Comparison of ENCODE assay signal across 24 cellular contexts in the genomic region with DNA sequence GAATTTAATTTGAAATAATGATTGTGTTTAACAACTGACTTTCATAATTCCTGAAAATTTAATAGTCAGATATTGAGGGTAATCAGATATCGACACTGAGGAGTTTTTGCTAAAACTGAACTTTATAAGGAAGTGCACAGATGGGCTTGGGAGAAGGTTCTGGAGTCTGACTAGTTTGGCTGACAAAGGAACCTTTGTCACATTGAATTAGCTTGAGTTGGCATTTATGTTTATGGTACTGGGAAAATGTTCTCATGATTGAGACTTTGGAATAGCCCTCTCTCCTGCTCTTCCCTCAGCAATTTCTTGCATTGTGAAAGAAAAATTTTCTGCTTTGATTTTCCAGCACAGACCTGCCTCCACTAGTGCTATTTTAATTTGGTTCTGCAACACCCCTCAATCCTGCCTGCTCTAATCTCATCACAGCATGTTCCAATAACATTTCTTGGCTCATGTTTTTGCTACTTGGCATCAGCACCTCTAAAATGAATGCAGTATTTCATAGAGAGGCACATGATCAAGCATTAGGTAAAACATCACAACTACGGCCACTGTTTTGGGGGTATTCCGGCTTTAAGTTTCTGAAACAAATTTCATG.
DNase-seq lines count a peak whose midpoint lies in the region; ATAC-seq lines count a peak whose summit lies in the region.
"Had no signal": no experiment of that assay in that cellular context is flagged by ENCODE, and none has a peak within 500 bp of the region (broad histone marks: within the 10 kb centered on the region; RNA-seq: fewer than 3 reads in every experiment).

No MANE protein-coding gene starts in this region.

- H3K4me3 ChIP-seq in right cardiac atrium (ENCODE audit: low read length) = no peak overlapping the region
- H3K4me3 ChIP-seq: HAP-1, neural progenitor cell, Peyer's patch, SJSA1, spleen, upper lobe of right lung had no signal

- H3K27me3 ChIP-seq in right cardiac atrium (ENCODE audit: control insufficient read depth, insufficient read depth) = no peaks in the 10 kb centered on the region
- H3K27me3 ChIP-seq: neural progenitor cell, Peyer's patch, SJSA1, spleen, upper lobe of right lung had no signal

- H3K9me3 ChIP-seq in right cardiac atrium (ENCODE audit: control insufficient read depth, low read length) = no peaks in the 10 kb centered on the region
- H3K9me3 ChIP-seq: HAP-1, Peyer's patch, SJSA1, spleen, upper lobe of right lung had no signal

- H3K27ac ChIP-seq in cingulate gyrus (ENCODE audit: low read depth, low read length) (peak overlapping the region; percentile 83), right cardiac atrium (ENCODE audit: low read length) (peak overlapping the region; percentile 62)
- H3K27ac ChIP-seq: neural progenitor cell, SJSA1, spleen, upper lobe of right lung had no signal

- intact Hi-C loops in right cardiac atrium (cut with DNase I) = no loop called here
- intact Hi-C loops in sciatic nerve (cut with DNase I) = no loop called here

- ATAC-seq in GM19463 (IDR thresholded peaks at IDR 0.05; ENCODE audit: unreplicated experiment) (peak; percentile 45), right cardiac atrium (peak; percentile 73 to 86), sciatic nerve (peak; percentile 15), HG03354 (IDR thresholded peaks at IDR 0.05; ENCODE audit: poor library complexity, severe bottlenecking, unreplicated experiment) (no peak)
- ATAC-seq: stimulated activated naive CD8-positive, alpha-beta T cell treated with anti-CD3 and anti-CD28 coated beads, Interleukin-15, amount 100 ng/mL, for 72 hours; upper lobe of right lung had no signal

- no peak for DNase-seq in right cardiac atrium
- DNase-seq in sciatic nerve (ENCODE audit: low spot score) = no peak
- DNase-seq in DMS114 treated with DMSO at 0.1 percent for 48 hours (lab: John Stamatoyannopoulos, UW; ENCODE audit: unreplicated experiment) = no peak
- DNase-seq in stimulated activated CD8-positive, alpha-beta memory T cell treated with anti-CD3 and anti-CD28 coated beads, Interleukin-4, amount 100 ng/mL, for 48 hours = no peak
- DNase-seq in stimulated activated naive CD4-positive, alpha-beta T cell treated with Interleukin-2 at 50 U/mL for 16 hours (lab: John Stamatoyannopoulos, UW) = no peak
- DNase-seq: activated CD4-positive, alpha-beta T cell treated with anti-CD3 and anti-CD28 coated beads, Interleukin-2, amount 10 ng/mL, durations not matched to agents 7 days and 5 days; activated naive CD8-positive, alpha-beta T cell treated with anti-CD3 and anti-CD28 coated beads, Interleukin-2, amount 10 ng/mL, durations not matched to agents 7 days and 5 days; Calu3; dermis blood vessel endothelial cell; NCI-H1417 treated with DMSO at 0.1 percent for 48 hours; NCI-H2107; NCI-H510A; NK-92 treated with Interleukin-12 subunit alpha and Interleukin-12 subunit beta, amount 100 ng/mL, for 24 hours; Peyer's patch; spleen; stimulated activated CD4-positive, alpha-beta T cell treated with anti-CD3 and anti-CD28 coated beads, Interleukin-4, amount 100 ng/mL, for 4 hours; stimulated activated naive CD8-positive, alpha-beta T cell treated with anti-CD3 and anti-CD28 coated beads, Interleukin-15, amount 100 ng/mL, for 72 hours; upper lobe of right lung had no signal

- 53% methylated on average over 3 of the region's 3 CpGs for WGBS in right cardiac atrium

- no peaks in the 10 kb centered on the region for H3K4me1 ChIP-seq in right cardiac atrium (ENCODE audit: control insufficient read depth, insufficient read depth, low read length)
- H3K4me1 ChIP-seq: SJSA1, spleen, upper lobe of right lung had no signal
